Comparison of ENCODE assay signal across 14 cellular contexts in genomic region chr2:216732334-216732733, GRCh38. TPM values are rescaled to one million over a fixed set of nuclear protein-coding genes. Genes with fewer than 3 reads are reported as not detected.
"Had no signal": no experiment of that assay in that cellular context is flagged by ENCODE, and none has a peak within 500 bp of the region (broad histone marks: within the 10 kb centered on the region; RNA-seq: fewer than 3 reads in every experiment).

No MANE protein-coding gene starts in this region.

- H3K4me3 ChIP-seq: body of pancreas, colonic mucosa, ovary, thoracic aorta, upper lobe of right lung had no signal

- H3K9me3 ChIP-seq: body of pancreas, colonic mucosa, ovary, thoracic aorta, upper lobe of right lung had no signal

- H3K27me3 ChIP-seq: body of pancreas, colonic mucosa, ovary, upper lobe of right lung had no signal

- H3K27ac ChIP-seq: body of pancreas, colonic mucosa, ovary, thoracic aorta, upper lobe of right lung had no signal

- DNase-seq: activated CD4-positive, alpha-beta T cell treated with anti-CD3 and anti-CD28 coated beads, Interleukin-2, amount 10 ng/mL, durations not matched to agents 24 days and 14 days; activated CD4-positive, CD25-positive, alpha-beta regulatory T cell; activated CD8-positive, alpha-beta memory T cell treated with anti-CD3 and anti-CD28 coated beads for 24 hours; activated gamma-delta T cell treated with Interleukin-2 at 50 U/mL for 16 hours; amygdala; body of pancreas; caudate nucleus; colonic mucosa; naive B cell; ovary; stimulated activated CD4-positive, alpha-beta T cell treated with anti-CD3 and anti-CD28 coated beads, Interleukin-12 subunit alpha, Interleukin-12 subunit beta, amount 100 ng/mL, for 4 hours; stimulated activated CD4-positive, alpha-beta T cell treated with anti-CD3 and anti-CD28 coated beads, Interleukin-2, amount 100 ng/mL, for 24 hours; upper lobe of right lung had no signal

- H3K36me3 ChIP-seq: colonic mucosa, ovary, thoracic aorta, upper lobe of right lung had no signal

- H3K4me1 ChIP-seq: body of pancreas, colonic mucosa, upper lobe of right lung had no signal

RNA-seq across cellular contexts. Expression of gene IGFBP5, which starts 37.0 kb away (rescaled TPM):
- total RNA-seq: activated CD4-positive, alpha-beta T cell treated with anti-CD3 and anti-CD28 coated beads, Interleukin-2, amount 10 ng/mL, durations not matched to agents 24 days and 14 days had no signal
